10 cellular contexts compared by ENCODE assay signal in the genomic region with DNA sequence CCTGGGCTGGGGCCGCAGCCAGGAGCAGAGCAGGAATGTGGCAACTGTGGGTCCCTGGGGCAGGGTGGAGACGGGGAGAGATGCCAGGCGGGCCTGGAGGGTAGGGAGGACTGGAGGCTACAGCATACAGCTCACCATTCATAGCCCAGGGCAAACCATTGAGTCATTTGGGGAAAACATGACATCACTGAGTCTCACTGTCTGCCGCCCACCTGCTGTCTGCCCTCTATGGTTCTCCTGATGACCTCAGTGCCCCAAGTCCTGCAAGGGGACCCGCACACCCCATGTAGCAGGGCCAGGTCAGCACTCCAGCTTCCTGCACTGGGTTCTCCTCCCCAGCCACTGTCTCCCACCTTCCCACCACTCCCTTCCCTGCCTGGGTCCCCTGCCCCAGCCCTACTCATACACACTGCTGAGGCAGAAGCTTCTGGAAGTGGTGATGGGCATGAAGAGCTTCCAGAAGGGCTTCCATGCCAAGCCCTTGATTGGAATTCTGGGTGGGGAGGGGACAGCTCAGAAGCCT. TPM values are rescaled to one million over a fixed set of nuclear protein-coding genes. Genes with fewer than 3 reads are reported as not detected.
DNase-seq lines count a peak whose midpoint lies in the region; ATAC-seq and TF ChIP-seq lines count a peak whose summit lies in the region.
"Had no signal": no experiment of that assay in that cellular context is flagged by ENCODE, and none has a peak within 500 bp of the region (broad histone marks: within the 10 kb centered on the region; RNA-seq: fewer than 3 reads in every experiment).

No MANE protein-coding gene starts in this region.

- TF ChIP-seq CTCF in natural killer cell (IDR thresholded peaks at IDR 0.05) (no peak), left ventricle myocardium inferior (IDR thresholded peaks at IDR 0.05; ENCODE audit: borderline replicate concordance) (no peak)

- no peak overlapping the region for H3K27ac Mint-ChIP-seq in natural killer cell treated with Interleukin-12 subunit alpha and Interleukin-12 subunit beta and Interleukin-15 and Interleukin-18, amount 100 ng/mL, for 72 hours
- no peak overlapping the region for H3K27ac Mint-ChIP-seq in natural killer cell
- peak overlapping the region; percentile 75 for H3K27ac Mint-ChIP-seq in activated CD4-positive, alpha-beta T cell treated with anti-CD3 and anti-CD28 coated beads, Interleukin-2, amount 10 ng/mL, durations not matched to agents 24 days and 14 days

- no peak overlapping the region for H3K4me3 ChIP-seq in left ventricle myocardium inferior

- no peaks in the 10 kb centered on the region for H3K27me3 ChIP-seq in left ventricle myocardium inferior (ENCODE audit: low read depth)

- peaks cover 0 to 7% of the 10 kb centered on the region in 2 donors for H3K27me3 Mint-ChIP-seq in natural killer cell treated with Interleukin-12 subunit alpha and Interleukin-12 subunit beta and Interleukin-15 and Interleukin-18, amount 100 ng/mL, for 72 hours
- H3K27me3 Mint-ChIP-seq in natural killer cell (ENCODE audit: low read depth in 2 of 2): no peaks in the 10 kb centered on the region
- H3K27me3 Mint-ChIP-seq in activated CD4-positive, alpha-beta T cell treated with anti-CD3 and anti-CD28 coated beads, Interleukin-2, amount 10 ng/mL, durations not matched to agents 24 days and 14 days: no peaks in the 10 kb centered on the region

- H3K36me3 Mint-ChIP-seq in natural killer cell treated with Interleukin-12 subunit alpha and Interleukin-12 subunit beta and Interleukin-15 and Interleukin-18, amount 100 ng/mL, for 72 hours: no peaks in the 10 kb centered on the region
- no peaks in the 10 kb centered on the region for H3K36me3 Mint-ChIP-seq in natural killer cell
- H3K36me3 Mint-ChIP-seq in activated CD4-positive, alpha-beta T cell treated with anti-CD3 and anti-CD28 coated beads, Interleukin-2, amount 10 ng/mL, durations not matched to agents 24 days and 14 days (ENCODE audit: low read depth): no peaks in the 10 kb centered on the region

- H3K4me1 ChIP-seq in left ventricle myocardium inferior: peaks cover 99% of the 10 kb centered on the region
- H3K4me1 ChIP-seq: parathyroid adenoma had no signal

- peak overlapping the region; percentile 87 for H3K27ac ChIP-seq in left ventricle myocardium inferior (replicated peaks)
- H3K27ac ChIP-seq: parathyroid adenoma had no signal

- no peak overlapping the region for H3K4me3 Mint-ChIP-seq in natural killer cell treated with Interleukin-12 subunit alpha and Interleukin-12 subunit beta and Interleukin-15 and Interleukin-18, amount 100 ng/mL, for 72 hours
- no peak overlapping the region for H3K4me3 Mint-ChIP-seq in natural killer cell
- H3K4me3 Mint-ChIP-seq in activated CD4-positive, alpha-beta T cell treated with anti-CD3 and anti-CD28 coated beads, Interleukin-2, amount 10 ng/mL, durations not matched to agents 24 days and 14 days: no peak overlapping the region

- peak; percentile 43 to 65 for ATAC-seq in natural killer cell treated with Interleukin-12 subunit alpha and Interleukin-12 subunit beta and Interleukin-15 and Interleukin-18, amount 100 ng/mL, for 72 hours
- ATAC-seq in natural killer cell: no peak
- ATAC-seq in HG03135 (IDR thresholded peaks at IDR 0.05; ENCODE audit: unreplicated experiment): no peak

- H3K36me3 ChIP-seq in left ventricle myocardium inferior: peaks cover 7% of the 10 kb centered on the region

- H3K9me3 Mint-ChIP-seq in natural killer cell treated with Interleukin-12 subunit alpha and Interleukin-12 subunit beta and Interleukin-15 and Interleukin-18, amount 100 ng/mL, for 72 hours: no peaks in the 10 kb centered on the region
- no peaks in the 10 kb centered on the region for H3K9me3 Mint-ChIP-seq in natural killer cell
- H3K9me3 Mint-ChIP-seq in activated CD4-positive, alpha-beta T cell treated with anti-CD3 and anti-CD28 coated beads, Interleukin-2, amount 10 ng/mL, durations not matched to agents 24 days and 14 days: no peaks in the 10 kb centered on the region

- DNase-seq in natural killer cell treated with Interleukin-12 subunit alpha and Interleukin-12 subunit beta and Interleukin-15 and Interleukin-18, amount 100 ng/mL, for 72 hours (ENCODE audit: low spot score): no peak
- DNase-seq in natural killer cell (no peak), left ventricle myocardium inferior (no peak), NCI-H446 treated with DMSO at 0.1 percent for 48 hours (lab: John Stamatoyannopoulos, UW) (no peak), NOMO-1 treated with DMSO at 0.1 percent for 48 hours (lab: John Stamatoyannopoulos, UW; ENCODE audit: unreplicated experiment) (no peak)
- peak; percentile 60 for DNase-seq in activated CD4-positive, alpha-beta T cell treated with anti-CD3 and anti-CD28 coated beads, Interleukin-2, amount 10 ng/mL, durations not matched to agents 24 days and 14 days
- peak; percentile 41 to 63 for DNase-seq in stimulated activated CD8-positive, alpha-beta memory T cell treated with anti-CD3 and anti-CD28 coated beads, Interleukin-7, amount 100 ng/mL, for 48 hours (ENCODE audit: extremely low read depth in 1 of 2, low read depth in 1 of 2)
- DNase-seq: DND-41 had no signal

- H3K4me1 Mint-ChIP-seq in natural killer cell treated with Interleukin-12 subunit alpha and Interleukin-12 subunit beta and Interleukin-15 and Interleukin-18, amount 100 ng/mL, for 72 hours (ENCODE audit: low read depth in 2 of 2): peaks cover 0 to 2% of the 10 kb centered on the region in 2 donors
- no peaks in the 10 kb centered on the region for H3K4me1 Mint-ChIP-seq in natural killer cell
- H3K4me1 Mint-ChIP-seq in activated CD4-positive, alpha-beta T cell treated with anti-CD3 and anti-CD28 coated beads, Interleukin-2, amount 10 ng/mL, durations not matched to agents 24 days and 14 days: peaks cover 14% of the 10 kb centered on the region

- no peaks in the 10 kb centered on the region for H3K9me3 ChIP-seq in left ventricle myocardium inferior (replicated peaks)

- intact Hi-C loops in natural killer cell (cut with micrococcal nuclease): no loop called here
- intact Hi-C loops in activated CD4-positive, alpha-beta T cell treated with anti-CD3 and anti-CD28 coated beads, Interleukin-2, amount 10 ng/mL, durations not matched to agents 24 days and 14 days (cut with micrococcal nuclease): no loop called here
- intact Hi-C loops in left ventricle myocardium inferior (cut with micrococcal nuclease): no loop called here

RNA-seq across cellular contexts. Expression of a gene that starts 10.4 kb away (rescaled TPM):
- total RNA-seq in natural killer cell treated with Interleukin-12 subunit alpha and Interleukin-12 subunit beta and Interleukin-15 and Interleukin-18, amount 100 ng/mL, for 72 hours: not detected
- total RNA-seq in natural killer cell (not detected), left ventricle myocardium inferior (18.0 TPM)
- total RNA-seq in activated CD4-positive, alpha-beta T cell treated with anti-CD3 and anti-CD28 coated beads, Interleukin-2, amount 10 ng/mL, durations not matched to agents 24 days and 14 days: 0.36 and 0.63 TPM in 2 replicates

Comparison
In these comparisons a context has a peak if more than half of its experiments do, and no peak if none do; other contexts are left out.
1. ATAC-seq: peak in natural killer cell treated with Interleukin-12 subunit alpha and Interleukin-12 subunit beta and Interleukin-15 and Interleukin-18, amount 100 ng/mL, for 72 hours (2 of 2); none in natural killer cell (0 of 3) and HG03135 (single experiment).
2. DNase-seq: peak in activated CD4-positive, alpha-beta T cell treated with anti-CD3 and anti-CD28 coated beads, Interleukin-2, amount 10 ng/mL, durations not matched to agents 24 days and 14 days (single experiment) and stimulated activated CD8-positive, alpha-beta memory T cell treated with anti-CD3 and anti-CD28 coated beads, Interleukin-7, amount 100 ng/mL, for 48 hours (2 of 2); none in natural killer cell treated with Interleukin-12 subunit alpha and Interleukin-12 subunit beta and Interleukin-15 and Interleukin-18, amount 100 ng/mL, for 72 hours (single experiment), natural killer cell (single experiment), left ventricle myocardium inferior (single experiment), NCI-H446 treated with DMSO at 0.1 percent for 48 hours (single experiment) and NOMO-1 treated with DMSO at 0.1 percent for 48 hours (single experiment).
3. RNA of a gene that starts 10.4 kb away (total RNA-seq): 18.0 TPM in left ventricle myocardium inferior (single experiment); 0.36 to 0.63 TPM in activated CD4-positive, alpha-beta T cell treated with anti-CD3 and anti-CD28 coated beads, Interleukin-2, amount 10 ng/mL, durations not matched to agents 24 days and 14 days, not detected in natural killer cell treated with Interleukin-12 subunit alpha and Interleukin-12 subunit beta and Interleukin-15 and Interleukin-18, amount 100 ng/mL, for 72 hours and not detected in natural killer cell; every median in the first group is over 10 times any median in the second.